Comparison of ENCODE assay signal across 27 cellular contexts in the genomic region with DNA sequence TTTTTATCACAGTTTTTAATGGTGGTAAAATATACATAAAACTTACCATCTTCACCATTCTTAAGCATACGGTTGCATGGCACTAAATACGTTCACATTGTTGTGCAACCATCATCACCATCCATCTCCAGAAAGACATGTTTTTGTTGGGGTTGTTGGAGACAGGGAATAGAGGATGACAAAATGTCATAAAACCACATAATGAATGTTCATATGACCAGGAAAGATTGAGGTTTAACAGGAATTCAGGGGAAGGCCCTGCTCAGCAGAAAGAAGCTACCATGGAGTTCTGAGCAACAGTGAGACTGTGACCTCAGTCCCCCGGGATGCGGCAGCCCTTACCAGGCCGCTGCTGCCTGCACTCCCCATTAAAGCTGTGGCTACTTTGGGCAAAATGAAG.
A peak's percentile ranks its signal among the peaks of the same experiment; 100 is the strongest.
DNase-seq lines count a peak whose midpoint lies in the region; ATAC-seq and TF ChIP-seq lines count a peak whose summit lies in the region.
"Had no signal": no experiment of that assay in that cellular context is flagged by ENCODE, and none has a peak within 500 bp of the region (broad histone marks: within the 10 kb centered on the region; RNA-seq: fewer than 3 reads in every experiment).

No MANE protein-coding gene starts in this region.

- 87% methylated on average over 5 of the region's 5 CpGs for WGBS in suprapubic skin

- no peak overlapping the region for H3K4me3 ChIP-seq in suprapubic skin
- H3K4me3 ChIP-seq: esophagus squamous epithelium, gastroesophageal sphincter, pancreas, upper lobe of right lung had no signal

- no peaks in the 10 kb centered on the region for H3K9me3 ChIP-seq in suprapubic skin
- H3K9me3 ChIP-seq: esophagus squamous epithelium, gastroesophageal sphincter, pancreas, SK-N-SH, upper lobe of right lung had no signal

- H3K4me1 ChIP-seq in suprapubic skin, result peaks cover 25% of the 10 kb centered on the region
- H3K4me1 ChIP-seq: upper lobe of right lung had no signal

- peaks cover 15 to 28% of the 10 kb centered on the region in 2 donors for H3K27me3 Mint-ChIP-seq in natural killer cell (ENCODE audit: low read depth in 2 of 2)
- H3K27me3 Mint-ChIP-seq: activated CD4-positive, alpha-beta memory T cell treated with anti-CD3 and anti-CD28 coated beads for 36 hours; activated naive CD4-positive, alpha-beta T cell treated with anti-CD3 and anti-CD28 coated beads, Interleukin-2, amount 50 U/mL, for 24 hours had no signal

- no peak for TF ChIP-seq CTCF in natural killer cell (IDR thresholded peaks at IDR 0.05)
- TF ChIP-seq CTCF in suprapubic skin (IDR thresholded peaks at IDR 0.05), result no peak

- DNase-seq in GM04503 (ENCODE audit: low read depth) (peak; percentile 82), hepatic stellate cell (ENCODE audit: low spot score) (peak; percentile 44), natural killer cell (no peak), suprapubic skin (ENCODE audit: low spot score in 2 of 2) (no peak), NCI-H1105 (lab: John Stamatoyannopoulos, UW) (no peak)
- DNase-seq: activated CD4-positive, alpha-beta memory T cell treated with anti-CD3 and anti-CD28 coated beads for 36 hours; activated CD4-positive, CD25-positive, alpha-beta regulatory T cell treated with anti-CD3 and anti-CD28 coated beads, Interleukin-2, amount 50 U/mL, for 72 hours; activated CD8-positive, alpha-beta memory T cell treated with anti-CD3 and anti-CD28 coated beads, Interleukin-2, amount 50 U/mL, for 4 hours; anterior cingulate cortex; CD8-positive, alpha-beta T cell; central memory CD4-positive, alpha-beta T cell; esophagus squamous epithelium; HCEC 1CT; KG1; NCI-H446; NCI-H82; pancreas; retina; SK-N-SH; upper lobe of right lung had no signal

- H3K4me3 Mint-ChIP-seq in natural killer cell, result no peak overlapping the region
- H3K4me3 Mint-ChIP-seq: activated CD4-positive, alpha-beta memory T cell treated with anti-CD3 and anti-CD28 coated beads for 36 hours; activated naive CD4-positive, alpha-beta T cell treated with anti-CD3 and anti-CD28 coated beads, Interleukin-2, amount 50 U/mL, for 24 hours; CD8-positive, alpha-beta T cell; dendritic cell treated with granulocyte-macrophage colony-stimulating factor and Interleukin-4, amounts not matched to agents 40 ng/mL and 50 ng/mL, for 4 days; nephron; T-helper 1 cell treated with Interleukin-12 subunit alpha and Interleukin-12 subunit beta and Interleukin-4 antibody, amounts not matched to agents 30 μg/mL and 1 μg/mL, for 36 hours had no signal

- TF ChIP-seq POLR2A in suprapubic skin (IDR thresholded peaks at IDR 0.05), result no peak

- H3K27me3 ChIP-seq in suprapubic skin, result no peaks in the 10 kb centered on the region
- H3K27me3 ChIP-seq: esophagus squamous epithelium, gastroesophageal sphincter, pancreas, upper lobe of right lung had no signal

- no peak for TF ChIP-seq EP300 in suprapubic skin (IDR thresholded peaks at IDR 0.05)

- H3K4me1 Mint-ChIP-seq in natural killer cell, result peaks cover under 1 to 5% of the 10 kb centered on the region in 2 donors

- peak overlapping the region; percentile 69 for H3K27ac ChIP-seq in angular gyrus (ENCODE audit: low read depth, low read length)
- H3K27ac ChIP-seq in suprapubic skin, result no peak overlapping the region
- H3K27ac ChIP-seq: esophagus squamous epithelium, gastroesophageal sphincter, pancreas, upper lobe of right lung had no signal

- ATAC-seq in natural killer cell (no peak), HG03520 (IDR thresholded peaks at IDR 0.05; ENCODE audit: unreplicated experiment) (no peak)
- ATAC-seq: CD8-positive, alpha-beta T cell; gastroesophageal sphincter; pancreas; upper lobe of right lung had no signal

- intact Hi-C loops in natural killer cell (cut with micrococcal nuclease), result no loop called here

- no peaks in the 10 kb centered on the region for H3K36me3 Mint-ChIP-seq in natural killer cell
- H3K36me3 Mint-ChIP-seq: activated CD4-positive, alpha-beta memory T cell treated with anti-CD3 and anti-CD28 coated beads for 36 hours; activated naive CD4-positive, alpha-beta T cell treated with anti-CD3 and anti-CD28 coated beads, Interleukin-2, amount 50 U/mL, for 24 hours; CD8-positive, alpha-beta T cell had no signal

- H3K27ac Mint-ChIP-seq in natural killer cell, result no peak overlapping the region
- H3K27ac Mint-ChIP-seq: activated CD4-positive, alpha-beta memory T cell treated with anti-CD3 and anti-CD28 coated beads for 36 hours; CD8-positive, alpha-beta T cell; dendritic cell treated with granulocyte-macrophage colony-stimulating factor and Interleukin-4, amounts not matched to agents 40 ng/mL and 50 ng/mL, for 4 days; T-helper 1 cell treated with Interleukin-12 subunit alpha and Interleukin-12 subunit beta and Interleukin-4 antibody, amounts not matched to agents 30 μg/mL and 1 μg/mL, for 36 hours had no signal

- no peaks in the 10 kb centered on the region for H3K9me3 Mint-ChIP-seq in natural killer cell
- H3K9me3 Mint-ChIP-seq: activated CD4-positive, alpha-beta memory T cell treated with anti-CD3 and anti-CD28 coated beads for 36 hours; activated naive CD4-positive, alpha-beta T cell treated with anti-CD3 and anti-CD28 coated beads, Interleukin-2, amount 50 U/mL, for 24 hours; CD8-positive, alpha-beta T cell; dendritic cell treated with granulocyte-macrophage colony-stimulating factor and Interleukin-4, amounts not matched to agents 40 ng/mL and 50 ng/mL, for 4 days; nephron; T-helper 1 cell treated with Interleukin-12 subunit alpha and Interleukin-12 subunit beta and Interleukin-4 antibody, amounts not matched to agents 30 μg/mL and 1 μg/mL, for 36 hours had no signal

- H3K36me3 ChIP-seq in suprapubic skin, result no peaks in the 10 kb centered on the region
- H3K36me3 ChIP-seq: esophagus squamous epithelium, gastroesophageal sphincter, pancreas, upper lobe of right lung had no signal

Comparison
In these comparisons a context has a peak if more than half of its experiments do, and no peak if none do; other contexts are left out.
1. DNase-seq: peak in GM04503 (single experiment) and hepatic stellate cell (single experiment); none in natural killer cell (single experiment), suprapubic skin (0 of 2) and NCI-H1105 (single experiment).